In genomic region chr5:96218653-96219052, GRCh38 we compare ENCODE assay signal across 2 cellular contexts.
TF ChIP-seq lines count a peak whose summit lies in the region.

No MANE protein-coding gene starts in this region.

TF ChIP-seq in GM23338, 12 proteins besides CTCF, POLR2A, EP300 and RAD21:
- TF ChIP-seq ZNF114 (CRISPR knock-in tag; IDR thresholded peaks at IDR 0.05) (no peak), NANOG (IDR thresholded peaks at IDR 0.05; ENCODE audit: borderline replicate concordance) (no peak), ZNF331 (CRISPR knock-in tag; IDR thresholded peaks at IDR 0.05; ENCODE audit: low read depth) (no peak), EZH2 (IDR thresholded peaks at IDR 0.05; ENCODE audit: low read depth, unreplicated experiment) (no peak), EZH2phosphoT487 (IDR thresholded peaks at IDR 0.05; ENCODE audit: unreplicated experiment) (no peak), CREB1 (CRISPR knock-in tag; IDR thresholded peaks at IDR 0.05; ENCODE audit: low read depth) (no peak), STAT1 (IDR thresholded peaks at IDR 0.05; ENCODE audit: unreplicated experiment) (no peak), ETS1 (IDR thresholded peaks at IDR 0.05) (no peak)

TF ChIP-seq in IMR-90, 13 proteins besides CTCF, POLR2A, EP300 and RAD21:
- TF ChIP-seq RFX5 (IDR thresholded peaks at IDR 0.05; ENCODE audit: low read depth, low read length) (no peak), ELK1 (IDR thresholded peaks at IDR 0.05; ENCODE audit: borderline replicate concordance, low read depth, low read length) (no peak), CHD1 (IDR thresholded peaks at IDR 0.05; ENCODE audit: low read depth, low read length) (no peak), SMC3 (IDR thresholded peaks at IDR 0.05; ENCODE audit: low read depth, low read length) (no peak), RCOR1 (IDR thresholded peaks at IDR 0.05; ENCODE audit: insufficient replicate concordance, low read length) (no peak), MAFK (IDR thresholded peaks at IDR 0.05; ENCODE audit: low read depth, low read length) (no peak), MAZ (IDR thresholded peaks at IDR 0.05; ENCODE audit: borderline replicate concordance, low read depth, low read length) (no peak), MXI1 (IDR thresholded peaks at IDR 0.05; ENCODE audit: borderline replicate concordance, low read depth, low read length) (no peak), CEBPB (IDR thresholded peaks at IDR 0.05; ENCODE audit: low read depth, low read length) (no peak), BHLHE40 (IDR thresholded peaks at IDR 0.05; ENCODE audit: low read depth, low read length) (no peak), FOS (IDR thresholded peaks at IDR 0.05; ENCODE audit: low read depth, low read length) (no peak), NFE2L2 (IDR thresholded peaks at IDR 0.05; ENCODE audit: low read depth, low read length) (no peak)
- TF ChIP-seq, protein P1, sequence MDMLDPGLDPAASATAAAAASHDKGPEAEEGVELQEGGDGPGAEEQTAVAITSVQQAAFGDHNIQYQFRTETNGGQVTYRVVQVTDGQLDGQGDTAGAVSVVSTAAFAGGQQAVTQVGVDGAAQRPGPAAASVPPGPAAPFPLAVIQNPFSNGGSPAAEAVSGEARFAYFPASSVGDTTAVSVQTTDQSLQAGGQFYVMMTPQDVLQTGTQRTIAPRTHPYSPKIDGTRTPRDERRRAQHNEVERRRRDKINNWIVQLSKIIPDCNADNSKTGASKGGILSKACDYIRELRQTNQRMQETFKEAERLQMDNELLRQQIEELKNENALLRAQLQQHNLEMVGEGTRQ (IDR thresholded peaks at IDR 0.05; ENCODE audit: low read depth, low read length), result no peak
